1 cellular context compared by ENCODE assay signal in genomic region chr6:11460837-11461661, GRCh38.
A peak's percentile ranks its signal among the peaks of the same experiment; 100 is the strongest.
TF ChIP-seq lines count a peak whose summit lies in the region.

No MANE protein-coding gene starts in this region.

TF ChIP-seq in GM12878, 131 proteins besides CTCF, POLR2A, EP300 and RAD21 (continued from another document):
- TF ChIP-seq ZBTB40 (IDR thresholded peaks at IDR 0.05; ENCODE audit: borderline replicate concordance) (peak; percentile 89; the same call in 1 of the 2 replicates), MTA3 (IDR thresholded peaks at IDR 0.05; ENCODE audit: borderline replicate concordance, low read length) (peak; percentile 3; the same call in 1 of the 2 replicates), NBN (IDR thresholded peaks at IDR 0.05) (peak; percentile 88), CREB1 (IDR thresholded peaks at IDR 0.05; ENCODE audit: low read depth) (no peak), GABPA (IDR thresholded peaks at IDR 0.05; ENCODE audit: low read depth) (no peak; the same call in 1 of the 2 replicates), CBFB (IDR thresholded peaks at IDR 0.05; ENCODE audit: low read depth) (peak; percentile 30; the same call in 1 of the 2 replicates), ZZZ3 (IDR thresholded peaks at IDR 0.05; ENCODE audit: control insufficient read depth, insufficient read length, low read depth) (no peak), FOXK2 (IDR thresholded peaks at IDR 0.05) (no peak), RFX5 (IDR thresholded peaks at IDR 0.05; ENCODE audit: low read depth, low read length) (no peak), IRF4 (IDR thresholded peaks at IDR 0.05; ENCODE audit: low read depth, low read length) (peak; percentile 46; the same call in 1 of the 2 replicates), EGR1 (IDR thresholded peaks at IDR 0.05; ENCODE audit: borderline replicate concordance in 1 of 2, low read depth in 2 of 2, low read length in 2 of 2) (no peak), RBBP5 (conservative IDR thresholded peaks at IDR 0.05) (no peak), DPF2 (IDR thresholded peaks at IDR 0.05) (peak; percentile 86), ASH2L (IDR thresholded peaks at IDR 0.05; ENCODE audit: borderline replicate concordance, low read depth) (no peak), KDM1A (IDR thresholded peaks at IDR 0.05; ENCODE audit: borderline replicate concordance) (no peak), STAT3 (IDR thresholded peaks at IDR 0.05; ENCODE audit: low read depth, low read length) (no peak; the same call in 1 of the 2 replicates), SUPT20H (IDR thresholded peaks at IDR 0.05; ENCODE audit: borderline replicate concordance, control insufficient read depth, low read depth, low read length) (no peak), PAX5 (IDR thresholded peaks at IDR 0.05; ENCODE audit: borderline replicate concordance, low read depth, low read length) (peak; percentile 90; the same call in 1 of the 2 replicates), MEF2A (IDR thresholded peaks at IDR 0.05; ENCODE audit: insufficient read depth, low read depth, low read length) (peak; percentile 82; the same call in 1 of the 2 replicates), GATAD2B (conservative IDR thresholded peaks at IDR 0.05; ENCODE audit: low read depth) (peak; percentile 67), ZNF622 (IDR thresholded peaks at IDR 0.05) (no peak), RCOR1 (conservative IDR thresholded peaks at IDR 0.05; ENCODE audit: low read depth, low read length) (0 out of 2 replicates have a peak, but pooled peaks have one; percentile 34), SIN3A (IDR thresholded peaks at IDR 0.05; ENCODE audit: low read depth, low read length) (no peak), ZBTB4 (CRISPR knock-in tag; IDR thresholded peaks at IDR 0.05) (no peak), CEBPB (IDR thresholded peaks at IDR 0.05; ENCODE audit: borderline replicate concordance in 1 of 2, low read depth in 2 of 2, low read length in 2 of 2) (no peak), RB1 (IDR thresholded peaks at IDR 0.05; ENCODE audit: borderline replicate concordance) (peak; percentile 68; the same call in 1 of the 2 replicates), STAT1 (conservative IDR thresholded peaks at IDR 0.05) (no peak), TBL1XR1 (IDR thresholded peaks at IDR 0.05; ENCODE audit: low read depth, low read length) (peak; percentile 56; the same call in 1 of the 2 replicates), ZNF217 (IDR thresholded peaks at IDR 0.05) (peak; percentile 95; the same call in 1 of the 2 replicates), MEF2B (IDR thresholded peaks at IDR 0.05; ENCODE audit: partially characterized antibody, poor library complexity, severe bottlenecking) (peak; percentile 66)
- TF ChIP-seq, protein P1, sequence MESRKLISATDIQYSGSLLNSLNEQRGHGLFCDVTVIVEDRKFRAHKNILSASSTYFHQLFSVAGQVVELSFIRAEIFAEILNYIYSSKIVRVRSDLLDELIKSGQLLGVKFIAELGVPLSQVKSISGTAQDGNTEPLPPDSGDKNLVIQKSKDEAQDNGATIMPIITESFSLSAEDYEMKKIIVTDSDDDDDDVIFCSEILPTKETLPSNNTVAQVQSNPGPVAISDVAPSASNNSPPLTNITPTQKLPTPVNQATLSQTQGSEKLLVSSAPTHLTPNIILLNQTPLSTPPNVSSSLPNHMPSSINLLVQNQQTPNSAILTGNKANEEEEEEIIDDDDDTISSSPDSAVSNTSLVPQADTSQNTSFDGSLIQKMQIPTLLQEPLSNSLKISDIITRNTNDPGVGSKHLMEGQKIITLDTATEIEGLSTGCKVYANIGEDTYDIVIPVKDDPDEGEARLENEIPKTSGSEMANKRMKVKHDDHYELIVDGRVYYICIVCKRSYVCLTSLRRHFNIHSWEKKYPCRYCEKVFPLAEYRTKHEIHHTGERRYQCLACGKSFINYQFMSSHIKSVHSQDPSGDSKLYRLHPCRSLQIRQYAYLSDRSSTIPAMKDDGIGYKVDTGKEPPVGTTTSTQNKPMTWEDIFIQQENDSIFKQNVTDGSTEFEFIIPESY (IDR thresholded peaks at IDR 0.05) = no peak
- TF ChIP-seq, protein P2, sequence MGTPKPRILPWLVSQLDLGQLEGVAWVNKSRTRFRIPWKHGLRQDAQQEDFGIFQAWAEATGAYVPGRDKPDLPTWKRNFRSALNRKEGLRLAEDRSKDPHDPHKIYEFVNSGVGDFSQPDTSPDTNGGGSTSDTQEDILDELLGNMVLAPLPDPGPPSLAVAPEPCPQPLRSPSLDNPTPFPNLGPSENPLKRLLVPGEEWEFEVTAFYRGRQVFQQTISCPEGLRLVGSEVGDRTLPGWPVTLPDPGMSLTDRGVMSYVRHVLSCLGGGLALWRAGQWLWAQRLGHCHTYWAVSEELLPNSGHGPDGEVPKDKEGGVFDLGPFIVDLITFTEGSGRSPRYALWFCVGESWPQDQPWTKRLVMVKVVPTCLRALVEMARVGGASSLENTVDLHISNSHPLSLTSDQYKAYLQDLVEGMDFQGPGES (IDR thresholded peaks at IDR 0.05) = no peak
- TF ChIP-seq, protein P3, sequence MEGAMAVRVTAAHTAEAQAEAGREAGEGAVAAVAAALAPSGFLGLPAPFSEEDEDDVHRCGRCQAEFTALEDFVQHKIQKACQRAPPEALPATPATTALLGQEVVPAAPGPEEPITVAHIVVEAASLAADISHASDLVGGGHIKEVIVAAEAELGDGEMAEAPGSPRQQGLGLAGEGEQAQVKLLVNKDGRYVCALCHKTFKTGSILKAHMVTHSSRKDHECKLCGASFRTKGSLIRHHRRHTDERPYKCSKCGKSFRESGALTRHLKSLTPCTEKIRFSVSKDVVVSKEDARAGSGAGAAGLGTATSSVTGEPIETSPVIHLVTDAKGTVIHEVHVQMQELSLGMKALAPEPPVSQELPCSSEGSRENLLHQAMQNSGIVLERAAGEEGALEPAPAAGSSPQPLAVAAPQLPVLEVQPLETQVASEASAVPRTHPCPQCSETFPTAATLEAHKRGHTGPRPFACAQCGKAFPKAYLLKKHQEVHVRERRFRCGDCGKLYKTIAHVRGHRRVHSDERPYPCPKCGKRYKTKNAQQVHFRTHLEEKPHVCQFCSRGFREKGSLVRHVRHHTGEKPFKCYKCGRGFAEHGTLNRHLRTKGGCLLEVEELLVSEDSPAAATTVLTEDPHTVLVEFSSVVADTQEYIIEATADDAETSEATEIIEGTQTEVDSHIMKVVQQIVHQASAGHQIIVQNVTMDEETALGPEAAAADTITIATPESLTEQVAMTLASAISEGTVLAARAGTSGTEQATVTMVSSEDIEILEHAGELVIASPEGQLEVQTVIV (IDR thresholded peaks at IDR 0.05; ENCODE audit: borderline replicate concordance, partially characterized antibody) = no peak
- TF ChIP-seq, protein P4, sequence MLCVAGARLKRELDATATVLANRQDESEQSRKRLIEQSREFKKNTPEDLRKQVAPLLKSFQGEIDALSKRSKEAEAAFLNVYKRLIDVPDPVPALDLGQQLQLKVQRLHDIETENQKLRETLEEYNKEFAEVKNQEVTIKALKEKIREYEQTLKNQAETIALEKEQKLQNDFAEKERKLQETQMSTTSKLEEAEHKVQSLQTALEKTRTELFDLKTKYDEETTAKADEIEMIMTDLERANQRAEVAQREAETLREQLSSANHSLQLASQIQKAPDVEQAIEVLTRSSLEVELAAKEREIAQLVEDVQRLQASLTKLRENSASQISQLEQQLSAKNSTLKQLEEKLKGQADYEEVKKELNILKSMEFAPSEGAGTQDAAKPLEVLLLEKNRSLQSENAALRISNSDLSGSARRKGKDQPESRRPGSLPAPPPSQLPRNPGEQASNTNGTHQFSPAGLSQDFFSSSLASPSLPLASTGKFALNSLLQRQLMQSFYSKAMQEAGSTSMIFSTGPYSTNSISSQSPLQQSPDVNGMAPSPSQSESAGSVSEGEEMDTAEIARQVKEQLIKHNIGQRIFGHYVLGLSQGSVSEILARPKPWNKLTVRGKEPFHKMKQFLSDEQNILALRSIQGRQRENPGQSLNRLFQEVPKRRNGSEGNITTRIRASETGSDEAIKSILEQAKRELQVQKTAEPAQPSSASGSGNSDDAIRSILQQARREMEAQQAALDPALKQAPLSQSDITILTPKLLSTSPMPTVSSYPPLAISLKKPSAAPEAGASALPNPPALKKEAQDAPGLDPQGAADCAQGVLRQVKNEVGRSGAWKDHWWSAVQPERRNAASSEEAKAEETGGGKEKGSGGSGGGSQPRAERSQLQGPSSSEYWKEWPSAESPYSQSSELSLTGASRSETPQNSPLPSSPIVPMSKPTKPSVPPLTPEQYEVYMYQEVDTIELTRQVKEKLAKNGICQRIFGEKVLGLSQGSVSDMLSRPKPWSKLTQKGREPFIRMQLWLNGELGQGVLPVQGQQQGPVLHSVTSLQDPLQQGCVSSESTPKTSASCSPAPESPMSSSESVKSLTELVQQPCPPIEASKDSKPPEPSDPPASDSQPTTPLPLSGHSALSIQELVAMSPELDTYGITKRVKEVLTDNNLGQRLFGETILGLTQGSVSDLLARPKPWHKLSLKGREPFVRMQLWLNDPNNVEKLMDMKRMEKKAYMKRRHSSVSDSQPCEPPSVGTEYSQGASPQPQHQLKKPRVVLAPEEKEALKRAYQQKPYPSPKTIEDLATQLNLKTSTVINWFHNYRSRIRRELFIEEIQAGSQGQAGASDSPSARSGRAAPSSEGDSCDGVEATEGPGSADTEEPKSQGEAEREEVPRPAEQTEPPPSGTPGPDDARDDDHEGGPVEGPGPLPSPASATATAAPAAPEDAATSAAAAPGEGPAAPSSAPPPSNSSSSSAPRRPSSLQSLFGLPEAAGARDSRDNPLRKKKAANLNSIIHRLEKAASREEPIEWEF (IDR thresholded peaks at IDR 0.05; ENCODE audit: insufficient replicate concordance, low read depth, low read length) = no peak
- TF ChIP-seq, protein P5, sequence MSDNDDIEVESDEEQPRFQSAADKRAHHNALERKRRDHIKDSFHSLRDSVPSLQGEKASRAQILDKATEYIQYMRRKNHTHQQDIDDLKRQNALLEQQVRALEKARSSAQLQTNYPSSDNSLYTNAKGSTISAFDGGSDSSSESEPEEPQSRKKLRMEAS (IDR thresholded peaks at IDR 0.05; ENCODE audit: low read depth, low read length) = no peak
- TF ChIP-seq, protein P6, sequence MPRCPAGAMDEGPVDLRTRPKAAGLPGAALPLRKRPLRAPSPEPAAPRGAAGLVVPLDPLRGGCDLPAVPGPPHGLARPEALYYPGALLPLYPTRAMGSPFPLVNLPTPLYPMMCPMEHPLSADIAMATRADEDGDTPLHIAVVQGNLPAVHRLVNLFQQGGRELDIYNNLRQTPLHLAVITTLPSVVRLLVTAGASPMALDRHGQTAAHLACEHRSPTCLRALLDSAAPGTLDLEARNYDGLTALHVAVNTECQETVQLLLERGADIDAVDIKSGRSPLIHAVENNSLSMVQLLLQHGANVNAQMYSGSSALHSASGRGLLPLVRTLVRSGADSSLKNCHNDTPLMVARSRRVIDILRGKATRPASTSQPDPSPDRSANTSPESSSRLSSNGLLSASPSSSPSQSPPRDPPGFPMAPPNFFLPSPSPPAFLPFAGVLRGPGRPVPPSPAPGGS (IDR thresholded peaks at IDR 0.05; ENCODE audit: borderline replicate concordance, insufficient read depth, low read depth, low read length, poor library complexity, severe bottlenecking) = peak; percentile 24
- TF ChIP-seq, protein P7, sequence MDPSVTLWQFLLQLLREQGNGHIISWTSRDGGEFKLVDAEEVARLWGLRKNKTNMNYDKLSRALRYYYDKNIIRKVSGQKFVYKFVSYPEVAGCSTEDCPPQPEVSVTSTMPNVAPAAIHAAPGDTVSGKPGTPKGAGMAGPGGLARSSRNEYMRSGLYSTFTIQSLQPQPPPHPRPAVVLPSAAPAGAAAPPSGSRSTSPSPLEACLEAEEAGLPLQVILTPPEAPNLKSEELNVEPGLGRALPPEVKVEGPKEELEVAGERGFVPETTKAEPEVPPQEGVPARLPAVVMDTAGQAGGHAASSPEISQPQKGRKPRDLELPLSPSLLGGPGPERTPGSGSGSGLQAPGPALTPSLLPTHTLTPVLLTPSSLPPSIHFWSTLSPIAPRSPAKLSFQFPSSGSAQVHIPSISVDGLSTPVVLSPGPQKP (IDR thresholded peaks at IDR 0.05; ENCODE audit: low read depth, low read length) = no peak
